ENCODE assay signal across 10 cellular contexts in genomic region chr1:230083053-230083452, GRCh38. TPM values are rescaled to one million over a fixed set of nuclear protein-coding genes. Genes with fewer than 3 reads are reported as not detected.
A peak's percentile ranks its signal among the peaks of the same experiment; 100 is the strongest.
DNase-seq lines count a peak whose midpoint lies in the region; ATAC-seq and TF ChIP-seq lines count a peak whose summit lies in the region.
"Had no signal": no experiment of that assay in that cellular context is flagged by ENCODE, and none has a peak within 500 bp of the region (broad histone marks: within the 10 kb centered on the region; RNA-seq: fewer than 3 reads in every experiment).

No MANE protein-coding gene starts in this region.

- H2AK5ac ChIP-seq in neuronal stem cell (ENCODE audit: low read depth, low read length) = no peak overlapping the region

- no peak overlapping the region for H3K9ac ChIP-seq in mammary epithelial cell (ENCODE audit: insufficient read depth, low read length)
- no peak overlapping the region for H3K9ac ChIP-seq in neuronal stem cell (ENCODE audit: low read depth, low read length, poor library complexity)

- in situ Hi-C loops in mammary epithelial cell (cut with MboI; ENCODE audit: low sequenced_read_pairs in 2 of 2) = loop anchor here in 1 of 2 donors (10.0 kb wide), 1 partner anchor 418 kb away; no protein-coding TSS in a partner anchor

- peak overlapping the region; percentile 57 for H3K23ac ChIP-seq in neuronal stem cell (ENCODE audit: low read depth, low read length, poor library complexity)

- no peak overlapping the region for H2BK120ac ChIP-seq in neuronal stem cell (ENCODE audit: low read depth, low read length)

- H3K27ac Mint-ChIP-seq in CD8-positive, alpha-beta memory T cell = peak overlapping the region in 6 of 8 donors; percentile 31 to 93 (median 64)

- ATAC-seq in HG03025 (IDR thresholded peaks at IDR 0.05; ENCODE audit: low FRiP score, unreplicated experiment) (no peak), GM21528 (IDR thresholded peaks at IDR 0.05; ENCODE audit: low FRiP score, unreplicated experiment) (no peak), HG03378 (IDR thresholded peaks at IDR 0.05; ENCODE audit: unreplicated experiment) (no peak)

- H3K4me1 ChIP-seq in CD8-positive, alpha-beta memory T cell (ENCODE audit: insufficient read depth, low read length) = peaks cover 13% of the 10 kb centered on the region
- H3K4me1 ChIP-seq in mammary epithelial cell (ENCODE audit: insufficient read depth, low read length) = peaks cover 52% of the 10 kb centered on the region
- H3K4me1 ChIP-seq in neuronal stem cell (ENCODE audit: control insufficient read depth in 2 of 2, insufficient read depth in 1 of 2, low read depth in 1 of 2, low read length in 2 of 2) = peaks cover 12 to 19% of the 10 kb centered on the region in 2 donors

- peaks cover 3% of the 10 kb centered on the region for H3K79me1 ChIP-seq in neuronal stem cell (ENCODE audit: low read depth, low read length)

- H3K79me2 ChIP-seq in mammary epithelial cell (ENCODE audit: insufficient read depth, low read length) = peaks cover 89% of the 10 kb centered on the region

- no peaks in the 10 kb centered on the region for H3K9me3 ChIP-seq in CD8-positive, alpha-beta memory T cell (ENCODE audit: low read length)
- H3K9me3 ChIP-seq in KOPT-K1 (ENCODE audit: insufficient read depth, low read length, poor library complexity, severe bottlenecking) (no peaks in the 10 kb centered on the region), mammary epithelial cell (replicated peaks; ENCODE audit: insufficient read depth, low read length) (peaks cover 7% of the 10 kb centered on the region), neuronal stem cell (replicated peaks in 1 of 2; ENCODE audit: control insufficient read depth in 2 of 2, insufficient read depth in 1 of 2, low read depth in 1 of 2, low read length in 2 of 2) (peaks cover 2 to 7% of the 10 kb centered on the region in 2 donors)
- H3K9me3 ChIP-seq: testis had no signal

- peaks cover 0 to 2% of the 10 kb centered on the region in 2 donors for H3K27me3 Mint-ChIP-seq in CD8-positive, alpha-beta memory T cell

- dilution Hi-C loops in mammary epithelial cell (cut with HindIII; ENCODE audit: low sequenced_read_pairs) = no loop called here

- CTCF ChIA-PET in CD8-positive, alpha-beta memory T cell (lab: Charles Lee) = interaction anchor here (1.8 kb wide), 1 partner anchor 22 kb away, joined by 4 read pairs; no protein-coding TSS in a partner anchor
- CTCF ChIA-PET in mammary epithelial cell (lab: Charles Lee; ENCODE audit: low non-redundant PET) = no interaction called here

- H3K27me3 ChIP-seq in CD8-positive, alpha-beta memory T cell (ENCODE audit: insufficient read depth, low read length, poor library complexity, severe bottlenecking) = no peaks in the 10 kb centered on the region
- H3K27me3 ChIP-seq in mammary epithelial cell (ENCODE audit: insufficient read depth, low read length) = no peaks in the 10 kb centered on the region
- no peaks in the 10 kb centered on the region for H3K27me3 ChIP-seq in neuronal stem cell (ENCODE audit: control insufficient read depth in 3 of 3, insufficient read depth in 3 of 3, low read depth in 1 of 3, low read length in 3 of 3)
- H3K27me3 ChIP-seq: testis had no signal

- no peak overlapping the region for H2BK5ac ChIP-seq in neuronal stem cell (ENCODE audit: low read length)

- H4K91ac ChIP-seq in neuronal stem cell (ENCODE audit: low read depth, low read length, poor library complexity) = no peak overlapping the region

- POLR2A ChIA-PET in CD8-positive, alpha-beta memory T cell (lab: Charles Lee) = interaction anchor here (1.3 kb wide), 1 partner anchor 11 kb away, joined by 3 read pairs; no protein-coding TSS in a partner anchor

- H3K36me3 ChIP-seq in CD8-positive, alpha-beta memory T cell (ENCODE audit: insufficient read depth, low read length) = no peaks in the 10 kb centered on the region
- peaks cover 35% of the 10 kb centered on the region for H3K36me3 ChIP-seq in KOPT-K1 (ENCODE audit: insufficient read depth, low read length)
- H3K36me3 ChIP-seq in mammary epithelial cell (ENCODE audit: insufficient read depth, low read length) = no peaks in the 10 kb centered on the region
- H3K36me3 ChIP-seq in neuronal stem cell (replicated peaks in 1 of 2; ENCODE audit: control insufficient read depth in 2 of 2, insufficient read depth in 2 of 2, low read length in 2 of 2) = no peaks in the 10 kb centered on the region

- 87% methylated on average over 4 of the region's 9 CpGs for WGBS in mammary epithelial cell (ENCODE audit: low coverage, missing lambda C conversion rate)
- no CpG with 5 or more reads among the region's 9 CpGs for WGBS in neuronal stem cell (ENCODE audit: extremely low coverage in 2 of 2, insufficient read length in 2 of 2, insufficient replicate concordance in 1 of 2), 2 donors

- intact Hi-C loops in mammary epithelial cell (cut with micrococcal nuclease) = loop anchor here (5.0 kb wide), 1 partner anchor 196 kb away; no protein-coding TSS in a partner anchor

- H3K14ac ChIP-seq in neuronal stem cell (ENCODE audit: low read length) = peak overlapping the region; percentile 58

- H3K27ac ChIP-seq in CD8-positive, alpha-beta memory T cell (ENCODE audit: low read depth, low read length) = no peak overlapping the region
- H3K27ac ChIP-seq in KOPT-K1 (ENCODE audit: low read depth, low read length, poor library complexity, severe bottlenecking) = peak overlapping the region; percentile 94
- H3K27ac ChIP-seq in mammary epithelial cell (ENCODE audit: insufficient read depth, low read depth, low read length) = peak overlapping the region; percentile 96
- no peak overlapping the region for H3K27ac ChIP-seq in neuronal stem cell (replicated peaks; ENCODE audit: low read length)
- H3K27ac ChIP-seq: testis had no signal

- no peak for TF ChIP-seq CTCF in mammary epithelial cell (conservative IDR thresholded peaks at IDR 0.05 in 1 of 2, IDR thresholded peaks at IDR 0.05 in 1 of 2; ENCODE audit: extremely low read depth in 1 of 2, insufficient read depth in 1 of 2, low read depth in 1 of 2, low read length in 2 of 2)

- H4K8ac ChIP-seq in neuronal stem cell (ENCODE audit: low read depth, low read length) = no peak overlapping the region

- BruUV-seq in mammary epithelial cell (replicated peaks; lab: Mats Ljungman, UMichigan) = no TSS peak

- H2BK12ac ChIP-seq in neuronal stem cell (ENCODE audit: low read length) = no peak overlapping the region

- H3K9me3 Mint-ChIP-seq in CD8-positive, alpha-beta memory T cell = no peaks in the 10 kb centered on the region

- H3K4me3 Mint-ChIP-seq in CD8-positive, alpha-beta memory T cell = peak overlapping the region in 2 of 7 donors; percentile 38 to 73

- peak overlapping the region; percentile 20 for H3K18ac ChIP-seq in neuronal stem cell (ENCODE audit: low read length)

- H3K4me1 Mint-ChIP-seq in CD8-positive, alpha-beta memory T cell = peaks cover 38 to 94% (median 60%) of the 10 kb centered on the region in 3 donors

- H3K4me2 ChIP-seq in mammary epithelial cell (ENCODE audit: insufficient read depth, low read depth, low read length) (no peak overlapping the region), neuronal stem cell (ENCODE audit: insufficient read depth, low read length, poor library complexity, severe bottlenecking) (no peak overlapping the region)

- H4K20me1 ChIP-seq in mammary epithelial cell (ENCODE audit: insufficient read depth, low read length) = no peaks in the 10 kb centered on the region

- DNase-seq in CD8-positive, alpha-beta memory T cell = no peak
- DNase-seq in mammary epithelial cell (no peak), neuronal stem cell (ENCODE audit: low spot score) (no peak), T1000 (lab: John Stamatoyannopoulos, UW) (no peak)
- DNase-seq: NCI-H2107, testis had no signal

- H3K4me3 ChIP-seq in CD8-positive, alpha-beta memory T cell (ENCODE audit: low read length) = no peak overlapping the region
- no peak overlapping the region for H3K4me3 ChIP-seq in mammary epithelial cell (replicated peaks in 1 of 3; ENCODE audit: insufficient read depth in 1 of 3, low read depth in 2 of 3, low read length in 3 of 3)
- no peak overlapping the region for H3K4me3 ChIP-seq in neuronal stem cell (ENCODE audit: low read length in 2 of 2)
- H3K4me3 ChIP-seq: testis had no signal

- no peak overlapping the region for H2BK15ac ChIP-seq in neuronal stem cell (ENCODE audit: low read length)

- H3K4ac ChIP-seq in neuronal stem cell (ENCODE audit: low read length) = no peak overlapping the region

- peaks cover 0 to 8% (median 0%) of the 10 kb centered on the region in 3 donors for H3K36me3 Mint-ChIP-seq in CD8-positive, alpha-beta memory T cell

- H2AFZ ChIP-seq in mammary epithelial cell (ENCODE audit: low read depth, low read length) (no peak overlapping the region), neuronal stem cell (ENCODE audit: low read length) (no peak overlapping the region)

RNA-seq across cellular contexts. Expression of gene GALNT2, which starts 16.0 kb away (rescaled TPM):
- total RNA-seq in CD8-positive, alpha-beta memory T cell = 10 to 100 TPM; 65.6 to 69.0 TPM
- 15.7 TPM for polyA plus RNA-seq in CD8-positive, alpha-beta memory T cell
- 100 to 1,000 TPM; 117 to 125 TPM for total RNA-seq in mammary epithelial cell
- polyA plus RNA-seq in mammary epithelial cell = 93.3 TPM
- 83.5 TPM for polyA minus RNA-seq in mammary epithelial cell
- polyA plus RNA-seq in neuronal stem cell (2013, experiment 1 of 2) = 40.1 TPM
- 39.4 TPM for polyA plus RNA-seq in neuronal stem cell (2013, experiment 2 of 2)

Comparison
In these comparisons a context has a peak if more than half of its experiments do, and no peak if none do; other contexts are left out.
1. H3K27ac ChIP-seq: peak in KOPT-K1 (single experiment) and mammary epithelial cell (single experiment); none in CD8-positive, alpha-beta memory T cell (single experiment) and neuronal stem cell (single experiment).